Comparison of ENCODE assay signal across 8 cellular contexts in genomic region chrX:45743081-45743533, GRCh38.
DNase-seq lines count a peak whose midpoint lies in the region; ATAC-seq and TF ChIP-seq lines count a peak whose summit lies in the region.
"Had no signal": no experiment of that assay in that cellular context is flagged by ENCODE, and none has a peak within 500 bp of the region (broad histone marks: within the 10 kb centered on the region; RNA-seq: fewer than 3 reads in every experiment).

No MANE protein-coding gene starts in this region.

- H3K9me3 Mint-ChIP-seq in WTC11 = no peaks in the 10 kb centered on the region

- H3K27me3 Mint-ChIP-seq in WTC11 (ENCODE audit: low read depth) = no peaks in the 10 kb centered on the region

- H3K27ac Mint-ChIP-seq in WTC11 = no peak overlapping the region

- no peak overlapping the region for H3K4me3 Mint-ChIP-seq in WTC11

- H3K36me3 Mint-ChIP-seq in WTC11 = peaks cover 26% of the 10 kb centered on the region

- intact Hi-C loops in left colon (cut with DNase I, micrococcal nuclease) = no loop called here

- ATAC-seq in HG02610 (IDR thresholded peaks at IDR 0.05; ENCODE audit: unreplicated experiment) = peak; percentile 43
- ATAC-seq in WTC11 = peak; percentile 94
- peak; percentile 26 for ATAC-seq in left colon
- ATAC-seq in GM21447 (IDR thresholded peaks at IDR 0.05; ENCODE audit: unreplicated experiment) = no peak
- ATAC-seq in left lobe of liver = no peak
- no peak for ATAC-seq in HG03521 (IDR thresholded peaks at IDR 0.05; ENCODE audit: unreplicated experiment)

- POLR2A ChIA-PET in WTC11 (lab: Charles Lee) = no interaction called here

- H3K4me1 Mint-ChIP-seq in WTC11 = no peaks in the 10 kb centered on the region

- CTCF ChIA-PET in WTC11 (lab: Charles Lee) = no interaction called here

- DNase-seq in EL (peak; percentile 70), WTC11 (ENCODE audit: low spot score) (peak; percentile 12), left colon (no peak), left lobe of liver (ENCODE audit: low spot score) (no peak)
- DNase-seq: activated CD4-positive, CD25-positive, alpha-beta regulatory T cell had no signal

- TF ChIP-seq CTCF in WTC11 (IDR thresholded peaks at IDR 0.05) = no peak

TF ChIP-seq in WTC11, 78 proteins besides CTCF, POLR2A, EP300 and RAD21:
- TF ChIP-seq EMX1 (CRISPR knock-in tag; IDR thresholded peaks at IDR 0.05) (peak; percentile 67; the same call in 1 of the 2 replicates), TCF7 (CRISPR knock-in tag; IDR thresholded peaks at IDR 0.05; ENCODE audit: low read depth) (no peak), ZNF263 (CRISPR knock-in tag; IDR thresholded peaks at IDR 0.05; ENCODE audit: low read depth) (no peak), ATF6 (CRISPR knock-in tag; IDR thresholded peaks at IDR 0.05) (no peak), AR (CRISPR knock-in tag; IDR thresholded peaks at IDR 0.05) (peak; percentile 42; the same call in 1 of the 2 replicates)

Comparison
In these comparisons a context has a peak if more than half of its experiments do, and no peak if none do; other contexts are left out.
1. DNase-seq: peak in EL (single experiment) and WTC11 (single experiment); none in left colon (0 of 2) and left lobe of liver (single experiment).
2. ATAC-seq: peak in HG02610 (single experiment), WTC11 (single experiment) and left colon (single experiment); none in GM21447 (single experiment), left lobe of liver (single experiment) and HG03521 (single experiment).